ENCODE assay signal across 21 cellular contexts in the genomic region with DNA sequence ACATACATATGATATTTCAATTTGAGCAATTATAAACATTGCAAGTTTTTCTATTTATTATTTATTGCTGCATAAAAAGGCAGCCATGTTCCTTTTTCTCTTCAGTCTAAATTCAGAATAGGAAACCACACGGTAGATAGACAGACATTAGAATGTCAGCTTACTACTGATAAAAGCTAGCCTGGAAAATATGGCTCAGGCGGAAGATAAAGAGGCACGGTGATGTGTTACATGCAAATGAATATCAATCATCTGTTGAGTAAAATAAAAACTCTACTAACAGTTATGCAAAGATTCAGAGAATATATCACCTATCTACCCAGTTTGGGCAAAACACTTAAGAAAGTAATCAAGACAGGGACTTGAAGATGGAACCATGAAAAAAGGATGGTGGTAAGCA.
"Had no signal": no experiment of that assay in that cellular context is flagged by ENCODE, and none has a peak within 500 bp of the region (broad histone marks: within the 10 kb centered on the region; RNA-seq: fewer than 3 reads in every experiment).

No MANE protein-coding gene starts in this region.

- H3K27ac Mint-ChIP-seq: stimulated activated memory B cell treated with anti-CD40 and anti-IgM and Interleukin-4, amounts not matched to agents 10 μg/mL and 1 μg/mL and 100 μg/mL, for 72 hours had no signal

- DNase-seq: cortex of kidney; dorsolateral prefrontal cortex; effector CD8-positive, alpha-beta T cell; heart left ventricle; hypothalamus; islet precursor cell; mammary epithelial cell; naive thymus-derived CD8-positive, alpha-beta T cell; spleen; stimulated activated CD4-positive, alpha-beta T cell treated with anti-CD3 and anti-CD28 coated beads, Interleukin-15, amount 100 ng/mL, for 24 hours; stimulated activated CD4-positive, alpha-beta T cell treated with anti-CD3 and anti-CD28 coated beads, Interleukin-1b, Interleukin-23, amount 100 ng/mL, for 48 hours; stimulated activated CD4-positive, alpha-beta T cell treated with anti-CD3 and anti-CD28 coated beads, Interleukin-4, amount 100 ng/mL, for 24 hours; stomach; substantia nigra; transverse colon had no signal

- H3K36me3 Mint-ChIP-seq: naive thymus-derived CD8-positive, alpha-beta T cell; stimulated activated memory B cell treated with anti-CD40 and anti-IgM and Interleukin-4, amounts not matched to agents 10 μg/mL and 1 μg/mL and 100 μg/mL, for 72 hours had no signal

- H3K4me3 ChIP-seq: dorsolateral prefrontal cortex, heart left ventricle, spleen, stomach, thoracic aorta, transverse colon had no signal

- H3K36me3 ChIP-seq: heart left ventricle, neutrophil, spleen, stomach, thoracic aorta, transverse colon had no signal

- H3K27me3 ChIP-seq: neutrophil had no signal

- H3K9me3 Mint-ChIP-seq: stimulated activated memory B cell treated with anti-CD40 and anti-IgM and Interleukin-4, amounts not matched to agents 10 μg/mL and 1 μg/mL and 100 μg/mL, for 72 hours had no signal

- H3K27ac ChIP-seq: dorsolateral prefrontal cortex, heart left ventricle, neutrophil, spleen, thoracic aorta, transverse colon had no signal

- H3K9me3 ChIP-seq: heart left ventricle, neutrophil, spleen, stomach, thoracic aorta, transverse colon had no signal

- ATAC-seq: esophagus mucosa; heart left ventricle; left lobe of liver; naive thymus-derived CD8-positive, alpha-beta T cell; sciatic nerve; stimulated activated memory B cell treated with anti-CD40 and anti-IgM and Interleukin-4, amounts not matched to agents 10 μg/mL and 1 μg/mL and 100 μg/mL, for 72 hours had no signal

- H3K4me3 Mint-ChIP-seq: stimulated activated memory B cell treated with anti-CD40 and anti-IgM and Interleukin-4, amounts not matched to agents 10 μg/mL and 1 μg/mL and 100 μg/mL, for 72 hours had no signal
